Comparison of ENCODE assay signal across 15 cellular contexts in genomic region chr2:954687-955000, GRCh38. TPM values are rescaled to one million over a fixed set of nuclear protein-coding genes. Genes with fewer than 3 reads are reported as not detected.
DNase-seq lines count a peak whose midpoint lies in the region; TF ChIP-seq lines count a peak whose summit lies in the region.
"Had no signal": no experiment of that assay in that cellular context is flagged by ENCODE, and none has a peak within 500 bp of the region (broad histone marks: within the 10 kb centered on the region; RNA-seq: fewer than 3 reads in every experiment).

No MANE protein-coding gene starts in this region.

- peaks cover 41% of the 10 kb centered on the region for H3K27me3 Mint-ChIP-seq in chondrocyte (ENCODE audit: low read depth)

- DNase-seq in chondrocyte (ENCODE audit: low spot score), result no peak
- no peak for DNase-seq in DMS 273 treated with DMSO at 0.1 percent for 48 hours (lab: John Stamatoyannopoulos, UW)
- no peak for DNase-seq in GF-D8 (lab: John Stamatoyannopoulos, UW)
- no peak for DNase-seq in activated CD4-positive, alpha-beta T cell treated with anti-CD3 and anti-CD28 coated beads, Interleukin-2, amount 50 U/mL, for 48 hours
- no peak for DNase-seq in foreskin melanocyte
- DNase-seq: CD4-positive, alpha-beta T cell; H7; NCI-H1105; NCI-H524 treated with DMSO at 0.1 percent for 48 hours; NCI-H82 had no signal

- H3K4me2 ChIP-seq in Loucy (ENCODE audit: low read depth, low read length, poor library complexity, severe bottlenecking) (no peak overlapping the region), neural cell (ENCODE audit: low read length) (no peak overlapping the region)

- H3K27me3 ChIP-seq in Loucy (ENCODE audit: insufficient read depth, low read length, poor library complexity, severe bottlenecking) (peaks cover 15% of the 10 kb centered on the region), neural cell (ENCODE audit: insufficient read depth, low read depth, low read length) (peaks cover 24% of the 10 kb centered on the region)
- H3K27me3 ChIP-seq: SJSA1 had no signal

- H3K27ac Mint-ChIP-seq in chondrocyte (ENCODE audit: unreplicated experiment), result no peak overlapping the region
- H3K27ac Mint-ChIP-seq: CD4-positive, alpha-beta T cell had no signal

- TF ChIP-seq EP300 in neural cell (conservative IDR thresholded peaks at IDR 0.05; ENCODE audit: poor library complexity, severe bottlenecking), result no peak

- no peak overlapping the region for H3K27ac ChIP-seq in C4-2B
- no peak overlapping the region for H3K27ac ChIP-seq in neural cell (ENCODE audit: low read length)
- H3K27ac ChIP-seq: SJSA1 had no signal

- H3K36me3 Mint-ChIP-seq in chondrocyte (ENCODE audit: low read depth), result no peaks in the 10 kb centered on the region

- H4K20me1 ChIP-seq in Loucy (ENCODE audit: insufficient read depth, low read length, poor library complexity, severe bottlenecking) (no peaks in the 10 kb centered on the region), neural cell (ENCODE audit: insufficient read depth) (no peaks in the 10 kb centered on the region)

- H3K4me1 ChIP-seq in Loucy (ENCODE audit: insufficient read depth, low read length, poor library complexity, severe bottlenecking), result peaks cover 10% of the 10 kb centered on the region

- peaks cover 5% of the 10 kb centered on the region for H3K4me1 Mint-ChIP-seq in chondrocyte (ENCODE audit: low read depth)

- H3K9ac ChIP-seq in Loucy (ENCODE audit: low read depth, low read length, poor library complexity, severe bottlenecking), result no peak overlapping the region
- H3K9ac ChIP-seq in neural cell (ENCODE audit: low read length), result no peak overlapping the region

- no peaks in the 10 kb centered on the region for H3K9me3 Mint-ChIP-seq in chondrocyte (ENCODE audit: low read depth)
- H3K9me3 Mint-ChIP-seq: CD4-positive, alpha-beta T cell had no signal

- H3K79me2 ChIP-seq in Loucy (ENCODE audit: insufficient read depth, low read length) (no peaks in the 10 kb centered on the region), neural cell (replicated peaks; ENCODE audit: insufficient read depth, low read length) (no peaks in the 10 kb centered on the region)

- no peaks in the 10 kb centered on the region for H3K9me2 ChIP-seq in Loucy (replicated peaks; ENCODE audit: low read depth, low read length)
- no peaks in the 10 kb centered on the region for H3K9me2 ChIP-seq in neural cell (ENCODE audit: insufficient read depth, low read length)

- H2AFZ ChIP-seq in Loucy (ENCODE audit: low read length), result peak overlapping the region; percentile 65; the same call in 1 of the 2 replicates
- no peak overlapping the region for H2AFZ ChIP-seq in neural cell (ENCODE audit: low read depth, low read length)

- no peaks in the 10 kb centered on the region for H3K9me3 ChIP-seq in Loucy (ENCODE audit: insufficient read depth, low read depth, low read length)
- H3K9me3 ChIP-seq in neural cell (ENCODE audit: low read length), result no peaks in the 10 kb centered on the region
- H3K9me3 ChIP-seq: SJSA1 had no signal

- TF ChIP-seq CTCF in C4-2B (conservative IDR thresholded peaks at IDR 0.05) (peak; percentile 29), Loucy (conservative IDR thresholded peaks at IDR 0.05; ENCODE audit: low read length) (no peak), chondrocyte (IDR thresholded peaks at IDR 0.05) (peak; percentile 12), neural cell (IDR thresholded peaks at IDR 0.05; ENCODE audit: poor library complexity, severe bottlenecking) (no peak)

- H3F3A ChIP-seq in Loucy (ENCODE audit: low read depth), result no peaks in the 10 kb centered on the region
- H3F3A ChIP-seq in neural cell (ENCODE audit: insufficient read depth, low read length, poor library complexity, severe bottlenecking), result no peaks in the 10 kb centered on the region

- H3K36me3 ChIP-seq in Loucy (ENCODE audit: insufficient read depth, low read length) (no peaks in the 10 kb centered on the region), neural cell (ENCODE audit: insufficient read depth, low read length) (no peaks in the 10 kb centered on the region)
- H3K36me3 ChIP-seq: SJSA1 had no signal

- H3K4me3 ChIP-seq in Loucy (ENCODE audit: low read length, poor library complexity, severe bottlenecking) (no peak overlapping the region), neural cell (ENCODE audit: low read length) (no peak overlapping the region)
- H3K4me3 ChIP-seq: SJSA1 had no signal

- no peak overlapping the region for H3K4me3 Mint-ChIP-seq in chondrocyte (ENCODE audit: unreplicated experiment)
- H3K4me3 Mint-ChIP-seq: CD4-positive, alpha-beta T cell had no signal

- TF ChIP-seq RAD21 in neural cell (conservative IDR thresholded peaks at IDR 0.05), result peak; percentile 44

TF ChIP-seq in neural cell, 6 proteins besides CTCF, POLR2A, EP300 and RAD21:
- TF ChIP-seq SMC3 (conservative IDR thresholded peaks at IDR 0.05; ENCODE audit: poor library complexity) (peak; percentile 50), MXI1 (conservative IDR thresholded peaks at IDR 0.05; ENCODE audit: poor library complexity, severe bottlenecking) (no peak)

RNA-seq across cellular contexts. Expression of gene SNTG2, which starts 4.0 kb away (rescaled TPM):
- not detected in 3 replicates for total RNA-seq in chondrocyte
- polyA plus RNA-seq in neural cell, result 0.42 TPM in 1 of 2 replicates, not detected in the other
- not detected in 2 replicates for polyA minus RNA-seq in neural cell
- total RNA-seq: Daoy had no signal

Comparison
In these comparisons a context has a peak if more than half of its experiments do, and no peak if none do; other contexts are left out.
1. CTCF ChIP-seq: peak in C4-2B (single experiment) and chondrocyte (single experiment); none in Loucy (single experiment) and neural cell (single experiment).